Comparison of ENCODE assay signal across 1 cellular context in genomic region chr10:16440396-16441105, GRCh38.
TF ChIP-seq lines count a peak whose summit lies in the region.

No MANE protein-coding gene starts in this region.

TF ChIP-seq in IMR-90, 13 proteins besides CTCF, POLR2A, EP300 and RAD21 (continued from another document):
- TF ChIP-seq ELK1 (IDR thresholded peaks at IDR 0.05; ENCODE audit: borderline replicate concordance, low read depth, low read length) (no peak), CEBPB (IDR thresholded peaks at IDR 0.05; ENCODE audit: low read depth, low read length) (no peak), RFX5 (IDR thresholded peaks at IDR 0.05; ENCODE audit: low read depth, low read length) (no peak), MXI1 (IDR thresholded peaks at IDR 0.05; ENCODE audit: borderline replicate concordance, low read depth, low read length) (no peak), CHD1 (IDR thresholded peaks at IDR 0.05; ENCODE audit: low read depth, low read length) (no peak), USF2 (IDR thresholded peaks at IDR 0.05; ENCODE audit: low read depth, low read length) (no peak), RCOR1 (IDR thresholded peaks at IDR 0.05; ENCODE audit: insufficient replicate concordance, low read length) (no peak), FOS (IDR thresholded peaks at IDR 0.05; ENCODE audit: low read depth, low read length) (no peak), MAFK (IDR thresholded peaks at IDR 0.05; ENCODE audit: low read depth, low read length) (no peak)
